Comparison of ENCODE assay signal across 1 cellular context in the genomic region with DNA sequence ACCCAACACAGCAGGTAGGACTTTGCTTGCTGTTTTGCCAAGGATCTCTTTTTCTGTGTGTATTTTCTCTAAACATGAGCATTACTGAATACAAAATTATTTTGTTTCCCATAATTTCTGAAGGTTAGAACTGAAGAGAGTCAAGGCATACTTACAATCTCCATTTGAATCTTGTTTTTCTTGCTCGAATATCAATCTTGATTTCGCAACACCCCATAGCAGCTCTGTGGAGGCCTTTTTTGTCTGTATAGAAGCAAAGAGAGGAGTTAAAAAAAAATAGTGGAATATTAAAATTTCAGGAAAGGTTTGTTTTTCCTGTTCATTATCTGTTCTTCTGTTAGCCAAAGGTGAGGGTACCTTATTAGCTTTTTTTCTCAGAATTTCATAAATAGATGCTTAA.
TF ChIP-seq lines count a peak whose summit lies in the region.

No MANE protein-coding gene starts in this region.

TF ChIP-seq in H1, 55 proteins besides CTCF, POLR2A, EP300 and RAD21:
- TF ChIP-seq CEBPB (IDR thresholded peaks at IDR 0.05; ENCODE audit: low read depth, low read length) (peak; percentile 84; the same call in 1 of the 2 replicates), BCL11A (IDR thresholded peaks at IDR 0.05; ENCODE audit: low read depth in 2 of 2, low read length in 2 of 2) (no peak), POU5F1 (IDR thresholded peaks at IDR 0.05; ENCODE audit: low read depth, low read length) (no peak)
- TF ChIP-seq, protein P1, sequence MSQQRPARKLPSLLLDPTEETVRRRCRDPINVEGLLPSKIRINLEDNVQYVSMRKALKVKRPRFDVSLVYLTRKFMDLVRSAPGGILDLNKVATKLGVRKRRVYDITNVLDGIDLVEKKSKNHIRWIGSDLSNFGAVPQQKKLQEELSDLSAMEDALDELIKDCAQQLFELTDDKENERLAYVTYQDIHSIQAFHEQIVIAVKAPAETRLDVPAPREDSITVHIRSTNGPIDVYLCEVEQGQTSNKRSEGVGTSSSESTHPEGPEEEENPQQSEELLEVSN (IDR thresholded peaks at IDR 0.05) = no peak
